ENCODE assay signal across 23 cellular contexts in genomic region chr2:47651296-47651695, GRCh38.
DNase-seq lines count a peak whose midpoint lies in the region; TF ChIP-seq lines count a peak whose summit lies in the region.
"Had no signal": no experiment of that assay in that cellular context is flagged by ENCODE, and none has a peak within 500 bp of the region (broad histone marks: within the 10 kb centered on the region; RNA-seq: fewer than 3 reads in every experiment).

No MANE protein-coding gene starts in this region.

- H3K9me2 ChIP-seq in OCI-LY1 (ENCODE audit: low read depth, low read length), result no peaks in the 10 kb centered on the region

- intact Hi-C loops in transverse colon (cut with DNase I; ENCODE audit: low total_unique reads), result no loop called here

- no peaks in the 10 kb centered on the region for H3K4me1 Mint-ChIP-seq in immature natural killer cell

- in situ Hi-C loops in transverse colon (cut with MboI; ENCODE audit: low pct_ligation_motif_present in 1 of 4, low pct_unique_long_range_greater_than_20kb in 1 of 4, low sequenced_read_pairs in 3 of 4), result no loop called here

- H3K36me3 Mint-ChIP-seq in immature natural killer cell, result no peaks in the 10 kb centered on the region
- H3K36me3 Mint-ChIP-seq: activated naive CD4-positive, alpha-beta T cell treated with anti-CD3 and anti-CD28 coated beads, Interleukin-2, amount 50 U/mL, for 72 hours had no signal

- no peaks in the 10 kb centered on the region; the same call in 1 of the 2 replicates for H3F3A ChIP-seq in OCI-LY1 (ENCODE audit: insufficient read depth, low read length)

- H3K4me3 ChIP-seq in OCI-LY1 (ENCODE audit: low read depth, low read length, poor library complexity, severe bottlenecking), result no peak overlapping the region
- H3K4me3 ChIP-seq in transverse colon, result no peak overlapping the region
- H3K4me3 ChIP-seq: K562, Peyer's patch, upper lobe of left lung had no signal

- TF ChIP-seq CTCF in OCI-LY1 (IDR thresholded peaks at IDR 0.05; ENCODE audit: low read length), result no peak
- TF ChIP-seq CTCF in transverse colon (IDR thresholded peaks at IDR 0.05), result no peak

- H3K27ac Mint-ChIP-seq in immature natural killer cell, result no peak overlapping the region
- H3K27ac Mint-ChIP-seq: activated naive CD4-positive, alpha-beta T cell treated with anti-CD3 and anti-CD28 coated beads, Interleukin-2, amount 50 U/mL, for 72 hours; nephron had no signal

- no peak overlapping the region for H2AFZ ChIP-seq in OCI-LY1 (ENCODE audit: low read length)

- no peak for TF ChIP-seq EP300 in transverse colon (IDR thresholded peaks at IDR 0.05; ENCODE audit: low read depth)

- H3K27me3 ChIP-seq in OCI-LY1 (ENCODE audit: insufficient read depth, low read length), result no peaks in the 10 kb centered on the region
- no peaks in the 10 kb centered on the region for H3K27me3 ChIP-seq in transverse colon
- H3K27me3 ChIP-seq: Peyer's patch, upper lobe of left lung had no signal

- no peaks in the 10 kb centered on the region for H4K20me1 ChIP-seq in OCI-LY1 (ENCODE audit: insufficient read depth, low read length)

- DNase-seq in NCI-H748 (lab: John Stamatoyannopoulos, UW; ENCODE audit: unreplicated experiment), result peak; percentile 80
- DNase-seq in NCI-H748 treated with DMSO at 0.1 percent for 48 hours (lab: John Stamatoyannopoulos, UW), result no peak
- peak; percentile 46 for DNase-seq in NCI-H187 treated with DMSO at 0.1 percent for 48 hours (lab: John Stamatoyannopoulos, UW)
- peak; percentile 13 for DNase-seq in transverse colon
- DNase-seq in central memory CD4-positive, alpha-beta T cell, result no peak
- no peak for DNase-seq in activated CD4-positive, CD25-positive, alpha-beta regulatory T cell (lab: John Stamatoyannopoulos, UW)
- no peak for DNase-seq in immature natural killer cell
- DNase-seq: activated CD4-positive, alpha-beta T cell treated with anti-CD3 and anti-CD28 coated beads for 48 hours; aorta; erythroblast; foreskin fibroblast; GDM1; left ventricle myocardium superior; NCI-H2171 treated with DMSO at 0.1 percent for 48 hours; NK-92 treated with Interleukin-12 subunit alpha and Interleukin-12 subunit beta, amount 100 ng/mL, for 24 hours; Peyer's patch; stimulated activated CD4-positive, alpha-beta T cell treated with anti-CD3 and anti-CD28 coated beads, Interleukin-15, amount 100 ng/mL, for 24 hours; stimulated activated CD8-positive, alpha-beta memory T cell treated with anti-CD3 and anti-CD28 coated beads, Interleukin-4, amount 100 ng/mL, for 48 hours; upper lobe of left lung had no signal

- H3K4me3 Mint-ChIP-seq in immature natural killer cell, result no peak overlapping the region
- H3K4me3 Mint-ChIP-seq: nephron had no signal

- no peak overlapping the region for H3K4me2 ChIP-seq in OCI-LY1 (ENCODE audit: low read length)

- H3K27me3 Mint-ChIP-seq in immature natural killer cell (ENCODE audit: low read depth in 3 of 3), result peaks cover 0 to 5% (median 4%) of the 10 kb centered on the region in 3 donors

- no peaks in the 10 kb centered on the region for H3K9me3 Mint-ChIP-seq in immature natural killer cell
- H3K9me3 Mint-ChIP-seq: activated naive CD4-positive, alpha-beta T cell treated with anti-CD3 and anti-CD28 coated beads, Interleukin-2, amount 50 U/mL, for 72 hours; nephron had no signal

- H3K27ac ChIP-seq in OCI-LY1 (ENCODE audit: low read depth, low read length, poor library complexity, severe bottlenecking), result peak overlapping the region; percentile 99
- no peak overlapping the region for H3K27ac ChIP-seq in transverse colon
- H3K27ac ChIP-seq: Peyer's patch, upper lobe of left lung had no signal

- no peak overlapping the region; the same call in 1 of the 2 replicates for H3K9ac ChIP-seq in OCI-LY1 (ENCODE audit: low read length)

- no peaks in the 10 kb centered on the region for H3K9me3 ChIP-seq in OCI-LY1 (ENCODE audit: low read length)
- H3K9me3 ChIP-seq in transverse colon, result no peaks in the 10 kb centered on the region
- H3K9me3 ChIP-seq: Peyer's patch, upper lobe of left lung had no signal

- 50 to 60% methylated on average over 1 to 5 of the region's 5 CpGs for WGBS in transverse colon (ENCODE audit: low coverage in 1 of 2), 2 donors

- peaks cover 54% of the 10 kb centered on the region for H3K4me1 ChIP-seq in OCI-LY1 (ENCODE audit: insufficient read depth, low read length, severe bottlenecking)
- H3K4me1 ChIP-seq in transverse colon, result peaks cover 0 to 8% (median 3%) of the 10 kb centered on the region in 4 donors

- H3K79me2 ChIP-seq in OCI-LY1 (ENCODE audit: insufficient read depth, low read length), result no peaks in the 10 kb centered on the region

- TF ChIP-seq POLR2A in transverse colon (IDR thresholded peaks at IDR 0.05), result no peak

- no peaks in the 10 kb centered on the region for H3K36me3 ChIP-seq in OCI-LY1 (ENCODE audit: insufficient read depth, low read length)
- no peaks in the 10 kb centered on the region for H3K36me3 ChIP-seq in transverse colon
- H3K36me3 ChIP-seq: Peyer's patch, upper lobe of left lung had no signal

Comparison
In these comparisons a context has a peak if more than half of its experiments do, and no peak if none do; other contexts are left out.
1. DNase-seq: peak in NCI-H748 (single experiment), NCI-H187 treated with DMSO at 0.1 percent for 48 hours (single experiment) and transverse colon (single experiment); none in NCI-H748 treated with DMSO at 0.1 percent for 48 hours (single experiment), central memory CD4-positive, alpha-beta T cell (single experiment), activated CD4-positive, CD25-positive, alpha-beta regulatory T cell (0 of 4) and immature natural killer cell (0 of 3).